In the genomic region with DNA sequence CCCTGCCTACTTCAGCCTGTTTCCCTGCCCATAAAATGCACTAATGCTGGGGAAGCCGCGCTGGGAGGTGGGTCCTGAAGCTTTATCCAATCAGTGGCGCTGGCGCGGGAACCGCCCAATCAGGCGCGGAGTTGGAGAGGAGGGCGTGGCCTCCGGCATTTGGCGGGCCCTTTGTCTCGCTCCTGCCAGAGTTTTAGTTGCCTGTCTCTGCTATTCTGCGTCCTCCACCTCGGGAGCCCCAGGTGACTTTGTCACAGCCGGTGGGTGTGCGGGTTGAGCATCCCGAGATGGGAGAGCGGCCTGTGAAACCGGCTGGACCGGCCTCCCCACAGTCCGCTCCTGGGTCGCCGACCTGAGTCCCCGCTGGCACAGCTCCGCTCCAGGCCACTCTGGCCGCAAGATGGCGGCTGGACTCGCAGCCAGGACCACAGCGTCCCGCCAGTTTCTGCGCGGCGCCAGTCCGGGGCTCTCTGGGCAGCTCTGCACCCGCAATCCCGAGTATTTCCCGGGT, we compare ENCODE assay signal across 8 cellular contexts. TPM values are rescaled to one million over a fixed set of nuclear protein-coding genes. Genes with fewer than 3 reads are reported as not detected.
DNase-seq lines count a peak whose midpoint lies in the region; ATAC-seq and TF ChIP-seq lines count a peak whose summit lies in the region.

No MANE protein-coding gene starts in this region.

- H3K4me3 Mint-ChIP-seq in activated CD8-positive, alpha-beta T cell treated with anti-CD3 and anti-CD28 coated beads, Interleukin-2, amount 10 ng/mL, durations not matched to agents 7 days and 5 days: peak overlapping the region; percentile 83

- peaks cover 3% of the 10 kb centered on the region for H3K9me3 ChIP-seq in mesenchymal stem cell (ENCODE audit: control insufficient read depth, low read length)

- no peak overlapping the region for H3K18ac ChIP-seq in mesenchymal stem cell (ENCODE audit: low read depth in 1 of 2, low read length in 2 of 2)

- peaks cover 6% of the 10 kb centered on the region for H3K9me3 Mint-ChIP-seq in activated CD8-positive, alpha-beta T cell treated with anti-CD3 and anti-CD28 coated beads, Interleukin-2, amount 10 ng/mL, durations not matched to agents 7 days and 5 days (ENCODE audit: insufficient read depth)

- H3K4ac ChIP-seq in mesenchymal stem cell (ENCODE audit: low read depth in 1 of 2, low read length in 2 of 2): no peak overlapping the region

- no peak overlapping the region for H2AK5ac ChIP-seq in mesenchymal stem cell (ENCODE audit: low read length, severe bottlenecking)

- no peak for DNase-seq in BJ (ENCODE audit: low read depth)
- DNase-seq in activated CD8-positive, alpha-beta T cell treated with anti-CD3 and anti-CD28 coated beads, Interleukin-2, amount 10 ng/mL, durations not matched to agents 7 days and 5 days: peak; percentile 91
- peak; percentile 65 for DNase-seq in effector CD4-positive, alpha-beta T cell
- peak; percentile 64 for DNase-seq in mesenchymal stem cell
- peak; percentile 69 to 84 for DNase-seq in stimulated activated CD4-positive, alpha-beta T cell treated with anti-CD3 and anti-CD28 coated beads, Interleukin-4, amount 100 ng/mL, for 48 hours (ENCODE audit: low read depth in 2 of 2)
- no peak for DNase-seq in A172 (ENCODE audit: low spot score)

- peak overlapping the region; percentile 53 for H2AFZ ChIP-seq in mesenchymal stem cell (ENCODE audit: low read depth, low read length)

- peaks cover 8% of the 10 kb centered on the region for H3K4me1 Mint-ChIP-seq in activated CD8-positive, alpha-beta T cell treated with anti-CD3 and anti-CD28 coated beads, Interleukin-2, amount 10 ng/mL, durations not matched to agents 7 days and 5 days (ENCODE audit: low read depth)

- POLR2A ChIA-PET in BJ (lab: Charles Lee): no interaction called here
- POLR2A ChIA-PET in activated CD8-positive, alpha-beta T cell treated with anti-CD3 and anti-CD28 coated beads, Interleukin-2, amount 10 ng/mL, durations not matched to agents 7 days and 5 days (lab: Charles Lee): interaction anchor here (0.6 to 3.1 kb wide), 10 partner anchors 11 to 1653 kb away, joined by 3 to 21 read pairs (median 3); a partner anchor contains a TSS

- H4K8ac ChIP-seq in mesenchymal stem cell (ENCODE audit: low read length): no peak overlapping the region

- no peak overlapping the region for H2BK15ac ChIP-seq in mesenchymal stem cell (ENCODE audit: low read depth, poor library complexity, severe bottlenecking)

- H3K27ac ChIP-seq in mesenchymal stem cell (ENCODE audit: low read length, poor library complexity, severe bottlenecking): no peak overlapping the region

- peak overlapping the region; percentile 74 for H3K9ac ChIP-seq in mesenchymal stem cell (ENCODE audit: low read length)

- peak overlapping the region; percentile 82 for H3K27ac Mint-ChIP-seq in activated CD8-positive, alpha-beta T cell treated with anti-CD3 and anti-CD28 coated beads, Interleukin-2, amount 10 ng/mL, durations not matched to agents 7 days and 5 days

- no peak overlapping the region for H3K14ac ChIP-seq in mesenchymal stem cell (ENCODE audit: low read length in 2 of 2)

- peak overlapping the region; percentile 56 for H3K4me3 ChIP-seq in BJ (ENCODE audit: low read depth, low read length)
- H3K4me3 ChIP-seq in mesenchymal stem cell (ENCODE audit: insufficient read depth in 1 of 2, low read depth in 1 of 2, low read length in 2 of 2): peak overlapping the region; percentile 55 to 70

- no peak overlapping the region for H4K91ac ChIP-seq in mesenchymal stem cell (ENCODE audit: low read length)

- H2BK12ac ChIP-seq in mesenchymal stem cell (ENCODE audit: low read length in 2 of 2): no peak overlapping the region

- no peaks in the 10 kb centered on the region for H3K79me1 ChIP-seq in mesenchymal stem cell (replicated peaks; ENCODE audit: low read length, poor library complexity, severe bottlenecking)

- H3K4me1 ChIP-seq in mesenchymal stem cell (ENCODE audit: control insufficient read depth, insufficient read depth, low read depth, low read length): peaks cover 4% of the 10 kb centered on the region

- H2BK5ac ChIP-seq in mesenchymal stem cell (ENCODE audit: low read depth, low read length, poor library complexity, severe bottlenecking): no peak overlapping the region

- WGBS in mesenchymal stem cell: 2% methylated on average over 35 of the region's 37 CpGs

- H3K27me3 ChIP-seq in BJ (ENCODE audit: control insufficient read depth, insufficient read depth, low read length) (no peaks in the 10 kb centered on the region), mesenchymal stem cell (ENCODE audit: control insufficient read depth in 1 of 2, insufficient read depth in 1 of 2, low read length in 2 of 2) (no peaks in the 10 kb centered on the region)

- peak; percentile 81 for ATAC-seq in HG03521 (IDR thresholded peaks at IDR 0.05; ENCODE audit: unreplicated experiment)
- ATAC-seq in activated CD8-positive, alpha-beta T cell treated with anti-CD3 and anti-CD28 coated beads, Interleukin-2, amount 10 ng/mL, durations not matched to agents 7 days and 5 days: peak; percentile 100
- ATAC-seq in GM19035 (IDR thresholded peaks at IDR 0.05; ENCODE audit: unreplicated experiment): no peak

- no peaks in the 10 kb centered on the region for H3K27me3 Mint-ChIP-seq in activated CD8-positive, alpha-beta T cell treated with anti-CD3 and anti-CD28 coated beads, Interleukin-2, amount 10 ng/mL, durations not matched to agents 7 days and 5 days (ENCODE audit: low read depth)

- H3K36me3 Mint-ChIP-seq in activated CD8-positive, alpha-beta T cell treated with anti-CD3 and anti-CD28 coated beads, Interleukin-2, amount 10 ng/mL, durations not matched to agents 7 days and 5 days (ENCODE audit: low read depth): peaks cover 6% of the 10 kb centered on the region

- CTCF ChIA-PET in BJ (lab: Yijun Ruan, JAX): no interaction called here
- CTCF ChIA-PET in activated CD8-positive, alpha-beta T cell treated with anti-CD3 and anti-CD28 coated beads, Interleukin-2, amount 10 ng/mL, durations not matched to agents 7 days and 5 days (lab: Charles Lee): interaction anchor here (0.9 kb wide), 1 partner anchor 9 kb away, joined by 4 read pairs; no protein-coding TSS in a partner anchor

- H3K23ac ChIP-seq in mesenchymal stem cell (ENCODE audit: low read length in 2 of 2): no peak overlapping the region

- no peak overlapping the region for H2BK120ac ChIP-seq in mesenchymal stem cell (ENCODE audit: low read depth, low read length)

- H3K36me3 ChIP-seq in BJ (ENCODE audit: control insufficient read depth, insufficient read depth, low read length) (no peaks in the 10 kb centered on the region), mesenchymal stem cell (ENCODE audit: control insufficient read depth in 1 of 2, insufficient read depth in 2 of 2, low read depth in 1 of 2, low read length in 2 of 2) (no peaks in the 10 kb centered on the region)

- peak overlapping the region; percentile 94 for H3K4me2 ChIP-seq in mesenchymal stem cell (ENCODE audit: low read length, poor library complexity, severe bottlenecking)

- TF ChIP-seq CTCF in BJ (IDR thresholded peaks at IDR 0.05; ENCODE audit: insufficient read depth, low read depth, low read length): no peak

RNA-seq across cellular contexts. Expression of a gene that starts 30.7 kb away (rescaled TPM):
- polyA plus RNA-seq in BJ (2011; rRNA removed): 3.3 and 4.1 TPM in 2 replicates
- polyA minus RNA-seq in BJ (2011; rRNA and poly(A)+ RNA removed): 3.6 and 4.4 TPM in 2 replicates
- total RNA-seq in activated CD8-positive, alpha-beta T cell treated with anti-CD3 and anti-CD28 coated beads, Interleukin-2, amount 10 ng/mL, durations not matched to agents 7 days and 5 days: 10 to 100 TPM; 13.0 to 14.0 TPM
- polyA plus RNA-seq in mesenchymal stem cell (2013, experiment 1 of 2): 4.4 TPM
- polyA plus RNA-seq in mesenchymal stem cell (2013, experiment 2 of 2): 4.1 TPM
- total RNA-seq in A172 (2014; rRNA removed; shearing (Covaris generic)): 0.38 and 2.1 TPM in 2 replicates

Comparison
In these comparisons a context has a peak if more than half of its experiments do, and no peak if none do; other contexts are left out.
1. DNase-seq: peak in activated CD8-positive, alpha-beta T cell treated with anti-CD3 and anti-CD28 coated beads, Interleukin-2, amount 10 ng/mL, durations not matched to agents 7 days and 5 days (single experiment), effector CD4-positive, alpha-beta T cell (single experiment), mesenchymal stem cell (single experiment) and stimulated activated CD4-positive, alpha-beta T cell treated with anti-CD3 and anti-CD28 coated beads, Interleukin-4, amount 100 ng/mL, for 48 hours (2 of 2); none in BJ (single experiment) and A172 (single experiment).